8 cellular contexts compared by ENCODE assay signal in the genomic region with DNA sequence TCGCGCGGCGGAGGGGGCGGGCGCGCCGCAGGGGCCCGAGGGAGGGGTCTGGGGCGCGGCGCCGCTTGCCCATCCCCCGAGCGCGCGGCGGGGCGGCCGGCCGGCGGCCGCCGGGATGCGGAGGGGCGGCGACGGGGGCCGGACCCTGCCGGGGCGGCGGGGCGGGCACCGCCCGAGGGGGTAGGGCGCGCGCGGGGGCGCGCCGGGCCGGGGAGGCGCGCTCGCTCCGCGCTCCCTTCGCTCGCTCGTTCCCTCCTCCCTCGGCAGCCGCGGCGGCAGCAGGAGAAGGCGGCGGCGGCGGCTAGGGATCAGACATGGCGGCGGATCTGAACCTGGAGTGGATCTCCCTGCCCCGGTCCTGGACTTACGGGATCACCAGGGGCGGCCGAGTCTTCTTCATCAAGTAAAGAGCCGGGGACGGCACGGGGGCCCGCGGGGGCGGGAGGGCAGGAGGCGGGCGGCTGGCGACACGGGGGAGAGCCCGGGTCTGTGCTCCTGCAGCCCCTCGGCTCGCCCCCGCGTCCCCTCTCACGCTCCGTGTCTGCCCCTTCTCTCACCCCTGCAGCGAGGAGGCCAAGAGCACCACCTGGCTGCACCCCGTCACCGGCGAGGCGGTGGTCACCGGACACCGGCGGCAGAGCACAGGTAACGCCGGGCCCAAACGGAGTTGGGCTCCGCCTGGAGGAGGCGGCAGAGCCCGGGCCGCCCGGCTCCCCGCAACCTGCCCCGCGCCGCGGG. TPM values are rescaled to one million over a fixed set of nuclear protein-coding genes. Genes with fewer than 3 reads are reported as not detected.
DNase-seq lines count a peak whose midpoint lies in the region; ATAC-seq, FAIRE-seq and TF ChIP-seq lines count a peak whose summit lies in the region.

A gene with protein sequence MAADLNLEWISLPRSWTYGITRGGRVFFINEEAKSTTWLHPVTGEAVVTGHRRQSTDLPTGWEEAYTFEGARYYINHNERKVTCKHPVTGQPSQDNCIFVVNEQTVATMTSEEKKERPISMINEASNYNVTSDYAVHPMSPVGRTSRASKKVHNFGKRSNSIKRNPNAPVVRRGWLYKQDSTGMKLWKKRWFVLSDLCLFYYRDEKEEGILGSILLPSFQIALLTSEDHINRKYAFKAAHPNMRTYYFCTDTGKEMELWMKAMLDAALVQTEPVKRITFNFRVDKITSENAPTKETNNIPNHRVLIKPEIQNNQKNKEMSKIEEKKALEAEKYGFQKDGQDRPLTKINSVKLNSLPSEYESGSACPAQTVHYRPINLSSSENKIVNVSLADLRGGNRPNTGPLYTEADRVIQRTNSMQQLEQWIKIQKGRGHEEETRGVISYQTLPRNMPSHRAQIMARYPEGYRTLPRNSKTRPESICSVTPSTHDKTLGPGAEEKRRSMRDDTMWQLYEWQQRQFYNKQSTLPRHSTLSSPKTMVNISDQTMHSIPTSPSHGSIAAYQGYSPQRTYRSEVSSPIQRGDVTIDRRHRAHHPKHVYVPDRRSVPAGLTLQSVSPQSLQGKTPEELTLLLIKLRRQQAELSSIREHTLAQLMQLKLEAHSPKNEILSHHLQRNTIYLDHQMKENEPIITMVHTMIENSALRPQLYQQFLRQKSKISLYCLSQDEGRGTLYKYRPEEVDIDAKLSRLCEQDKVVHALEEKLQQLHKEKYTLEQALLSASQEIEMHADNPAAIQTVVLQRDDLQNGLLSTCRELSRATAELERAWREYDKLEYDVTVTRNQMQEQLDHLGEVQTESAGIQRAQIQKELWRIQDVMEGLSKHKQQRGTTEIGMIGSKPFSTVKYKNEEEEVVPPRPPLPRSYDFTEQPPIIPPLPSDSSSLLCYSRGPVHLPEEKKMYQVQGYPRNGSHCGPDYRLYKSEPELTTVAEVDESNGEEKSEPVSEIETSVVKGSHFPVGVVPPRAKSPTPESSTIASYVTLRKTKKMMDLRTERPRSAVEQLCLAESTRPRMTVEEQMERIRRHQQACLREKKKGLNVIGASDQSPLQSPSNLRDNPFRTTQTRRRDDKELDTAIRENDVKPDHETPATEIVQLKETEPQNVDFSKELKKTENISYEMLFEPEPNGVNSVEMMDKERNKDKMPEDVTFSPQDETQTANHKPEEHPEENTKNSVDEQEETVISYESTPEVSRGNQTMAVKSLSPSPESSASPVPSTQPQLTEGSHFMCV (plus strand): TSS at position 248 of the 738 bp plus-strand sequence. CDS start 67 bp downstream, at position 315.

- no peak for FAIRE-seq in RCC 7860 (lab: Jason Lieb, UNC)

- H3K4me1 ChIP-seq in HUES64 (ENCODE audit: insufficient read depth, low read length) (peaks cover 37% of the 10 kb centered on the region), adipocyte (ENCODE audit: control insufficient read depth, insufficient read depth, low read length) (peaks cover 11% of the 10 kb centered on the region), urinary bladder (ENCODE audit: insufficient read depth) (no peaks in the 10 kb centered on the region)

- WGBS in HUES64 = under 1% methylated on average over 103 of the region's 103 CpGs
- 1% methylated on average over 101 of the region's 103 CpGs for WGBS in urinary bladder

- H3K4me3 ChIP-seq in GM06990 (replicated peaks; ENCODE audit: low read depth, low read length) (peak within 1 kb of the TSS; percentile 61), HUES64 (ENCODE audit: low read length) (peak within 1 kb of the TSS; percentile 84), adipocyte (ENCODE audit: low read length) (peak within 1 kb of the TSS; percentile 99), urinary bladder (ENCODE audit: low read depth, low read length) (peak within 1 kb of the TSS; percentile 99)

- no peak for TF ChIP-seq CTCF in GM06990 (IDR thresholded peaks at IDR 0.05; ENCODE audit: insufficient read depth, low read length, poor library complexity, severe bottlenecking)

- H3K9me3 ChIP-seq in HUES64 (ENCODE audit: insufficient read depth, low read depth, low read length) = peaks cover 20% of the 10 kb centered on the region
- peaks cover 16% of the 10 kb centered on the region for H3K9me3 ChIP-seq in adipocyte (ENCODE audit: control insufficient read depth, low read length)

- peak within 1 kb of the TSS; percentile 96 for H3K27ac ChIP-seq in HUES64 (ENCODE audit: low read depth, low read length)
- peak within 1 kb of the TSS; percentile 82 for H3K27ac ChIP-seq in urinary bladder (ENCODE audit: low read depth)

- H3K27me3 ChIP-seq in GM06990 (replicated peaks; ENCODE audit: control insufficient read depth, insufficient read depth, low read length) = no peaks in the 10 kb centered on the region
- H3K27me3 ChIP-seq in HUES64 (ENCODE audit: insufficient read depth, low read length) = no peaks in the 10 kb centered on the region
- H3K27me3 ChIP-seq in adipocyte (replicated peaks; ENCODE audit: control insufficient read depth, insufficient read depth, low read length) = no peaks in the 10 kb centered on the region

- H3K9ac ChIP-seq in HUES64 (ENCODE audit: low read depth, low read length) = peak within 1 kb of the TSS; percentile 84
- peak within 1 kb of the TSS; percentile 89 for H3K9ac ChIP-seq in adipocyte (ENCODE audit: low read length)

- ATAC-seq in Right ventricle myocardium inferior (peak; percentile 92), GM21367 (IDR thresholded peaks at IDR 0.05; ENCODE audit: unreplicated experiment) (no peak)

- peak; percentile 8 for DNase-seq in GM06990 (ENCODE audit: extremely low read depth, insufficient read length)
- peak; percentile 10 for DNase-seq in RCC 7860 (ENCODE audit: low spot score)
- DNase-seq in adipocyte (ENCODE audit: low read depth) = peak; percentile 88
- peak; percentile 82 for DNase-seq in Right ventricle myocardium inferior (ENCODE audit: missing footprints)
- peak in 54 of 56 donors; percentile 14 to 78 (median 52) for DNase-seq in nucleus accumbens (lab: John Stamatoyannopoulos, UW)

- H3K36me3 ChIP-seq in GM06990 (ENCODE audit: control insufficient read depth, insufficient read depth, low read length) (no peaks in the 10 kb centered on the region), HUES64 (ENCODE audit: insufficient read depth, low read length) (peaks cover 31% of the 10 kb centered on the region), adipocyte (ENCODE audit: control insufficient read depth, insufficient read depth, low read length, severe bottlenecking) (no peaks in the 10 kb centered on the region), urinary bladder (ENCODE audit: insufficient read depth) (no peaks in the 10 kb centered on the region)

- intact Hi-C loops in Right ventricle myocardium inferior (cut with DNase I) = loop anchor here (2.0 to 10.0 kb wide), 4 partner anchors 51 to 377 kb away; no protein-coding TSS in a partner anchor

RNA-seq across cellular contexts. Expression of the gene that starts here (rescaled TPM):
- polyA plus RNA-seq in HUES64 (2013, experiment 1 of 2) = 46.4 TPM
- polyA plus RNA-seq in HUES64 (2013, experiment 2 of 2) = 49.8 TPM
- total RNA-seq in Right ventricle myocardium inferior = 52.6 TPM
- 193 TPM for total RNA-seq in urinary bladder
- polyA plus RNA-seq in urinary bladder = 31.0 TPM

Comparison
In these comparisons a context has a peak if more than half of its experiments do, and no peak if none do; other contexts are left out.
1. DNase-seq: peak in every context shown above with its lines; median percentile 88 in adipocyte; 82 in Right ventricle myocardium inferior; 52 in nucleus accumbens; 10 in RCC 7860; 8 in GM06990.